ENCODE assay signal across 8 cellular contexts in the genomic region with DNA sequence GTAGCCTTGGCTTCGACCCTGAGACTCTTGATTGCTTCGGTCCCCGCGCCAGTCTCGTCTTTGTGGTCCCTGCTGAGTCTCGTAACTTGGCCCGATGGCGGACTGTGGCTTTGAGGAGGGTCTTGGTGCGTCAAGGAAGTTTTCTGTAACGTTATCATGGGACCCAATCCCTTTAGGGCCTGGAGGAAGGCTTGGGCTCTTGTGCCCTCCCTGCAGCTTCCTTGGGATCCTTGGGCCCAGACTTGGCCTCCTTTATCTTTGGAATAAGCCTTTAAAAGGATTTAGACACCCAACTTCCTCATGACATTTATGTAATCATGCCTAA. TPM values are rescaled to one million over a fixed set of nuclear protein-coding genes. Genes with fewer than 3 reads are reported as not detected.
A peak's percentile ranks its signal among the peaks of the same experiment; 100 is the strongest.
DNase-seq lines count a peak whose midpoint lies in the region; ATAC-seq and TF ChIP-seq lines count a peak whose summit lies in the region.

No MANE protein-coding gene starts in this region.

- H3K4me3 ChIP-seq in SK-N-SH (ENCODE audit: low read depth in 2 of 2, low read length in 1 of 2) (peak overlapping the region; percentile 75 to 93), WI38 (ENCODE audit: low read depth, low read length) (peak overlapping the region; percentile 73), right cardiac atrium (ENCODE audit: low read length) (peak overlapping the region; percentile 86), spleen (peak overlapping the region; percentile 72 to 98 (median 93))

- H3K27me3 ChIP-seq in SK-N-SH (ENCODE audit: insufficient read depth) (no peaks in the 10 kb centered on the region), right cardiac atrium (ENCODE audit: control insufficient read depth, insufficient read depth) (no peaks in the 10 kb centered on the region), spleen (replicated peaks in 1 of 7) (no peaks in the 10 kb centered on the region)

- H3K4me2 ChIP-seq in SK-N-SH = peak overlapping the region; percentile 88

- TF ChIP-seq RAD21 in SK-N-SH (IDR thresholded peaks at IDR 0.05; ENCODE audit: low read length) = no peak

- no peaks in the 10 kb centered on the region for H3K9me2 ChIP-seq in SK-N-SH

- WGBS in SK-N-SH (ENCODE audit: low lambda C conversion rate) = 0% methylated on average over 3 of the region's 10 CpGs
- 0% methylated on average over 10 of the region's 10 CpGs for WGBS in right cardiac atrium
- 0 to 2% (median 0%) methylated on average over 3 to 10 of the region's 10 CpGs for WGBS in spleen, 5 donors

- H3K4me1 ChIP-seq in SK-N-SH (ENCODE audit: control insufficient read depth in 1 of 2, insufficient read depth in 2 of 2, low read depth in 1 of 2, low read length in 1 of 2) (peaks cover 10 to 11% of the 10 kb centered on the region in 2 experiments; a peak in 3 of 4 replicates), right cardiac atrium (ENCODE audit: control insufficient read depth, insufficient read depth, low read length) (peaks cover 2% of the 10 kb centered on the region), spleen (peaks cover 24 to 75% (median 50%) of the 10 kb centered on the region in 6 donors)

- H3K9me3 ChIP-seq in SK-N-SH = no peaks in the 10 kb centered on the region
- H3K9me3 ChIP-seq in right cardiac atrium (ENCODE audit: control insufficient read depth, low read length) = no peaks in the 10 kb centered on the region
- no peaks in the 10 kb centered on the region for H3K9me3 ChIP-seq in spleen

- peaks cover 9% of the 10 kb centered on the region for H3F3A ChIP-seq in SK-N-SH (replicated peaks; ENCODE audit: insufficient read depth)

- intact Hi-C loops in right cardiac atrium (cut with DNase I) (no loop called here), spleen (cut with DNase I; ENCODE audit: low total_unique reads) (no loop called here)

- POLR2A ChIA-PET in SK-N-SH (lab: Yijun Ruan, JAX) = interaction anchor here (0.7 kb wide), 1 partner anchor 124 kb away, joined by 3 read pairs; no protein-coding TSS in a partner anchor

- CTCF ChIA-PET in SK-N-SH (lab: Yijun Ruan, JAX) = interaction anchor here (1.7 kb wide), 1 partner anchor 20 kb away, joined by 5 read pairs; no protein-coding TSS in a partner anchor

- no peak for DNase-seq in SK-N-SH
- peak in 1 of 3 donors; percentile 51 for DNase-seq in right cardiac atrium
- DNase-seq in spleen = no peak
- no peak for DNase-seq in T-helper 9 cell
- no peak for DNase-seq in erythroblast (lab: John Stamatoyannopoulos, UW)

- peaks cover 79% of the 10 kb centered on the region for H3K79me2 ChIP-seq in SK-N-SH (ENCODE audit: insufficient read depth)

- peaks cover 28 to 38% of the 10 kb centered on the region in 2 experiments for H3K36me3 ChIP-seq in SK-N-SH (replicated peaks in 1 of 2; ENCODE audit: control insufficient read depth in 1 of 2, insufficient read depth in 2 of 2, low read length in 1 of 2)
- peaks cover 0 to 41% (median 31%) of the 10 kb centered on the region in 6 donors for H3K36me3 ChIP-seq in spleen

- H2AFZ ChIP-seq in SK-N-SH (ENCODE audit: low read depth) = peak overlapping the region; percentile 74

- H4K20me1 ChIP-seq in SK-N-SH (ENCODE audit: insufficient read depth) = no peaks in the 10 kb centered on the region

- TF ChIP-seq CTCF in SK-N-SH (IDR thresholded peaks at IDR 0.05) (no peak), WI38 (IDR thresholded peaks at IDR 0.05; ENCODE audit: low read depth, low read length) (no peak), spleen (IDR thresholded peaks at IDR 0.05 in 8 of 11, conservative IDR thresholded peaks at IDR 0.05 in 3 of 11) (no peak)

- H3K9ac ChIP-seq in SK-N-SH = peak overlapping the region; percentile 99

- TF ChIP-seq EP300 in SK-N-SH (IDR thresholded peaks at IDR 0.05; ENCODE audit: borderline replicate concordance in 1 of 2, low read depth in 1 of 2, low read length in 1 of 2) = no peak

- peak overlapping the region; percentile 66 to 99 for H3K27ac ChIP-seq in SK-N-SH (ENCODE audit: low read depth in 2 of 2, low read length in 1 of 2)
- peak overlapping the region; percentile 64 for H3K27ac ChIP-seq in right cardiac atrium (ENCODE audit: low read length)
- H3K27ac ChIP-seq in spleen = peak overlapping the region; percentile 91 to 98 (median 94)

- no peak; the same call in 1 of the 3 replicates for ATAC-seq in SK-N-SH treated with all-trans-retinoic acid at 6 μM for 48 hours
- ATAC-seq in right cardiac atrium = no peak
- no peak for ATAC-seq in HG03097 (IDR thresholded peaks at IDR 0.05; ENCODE audit: low FRiP score, unreplicated experiment)

- TF ChIP-seq POLR2A in spleen (IDR thresholded peaks at IDR 0.05) (no peak), erythroblast (IDR thresholded peaks at IDR 0.05; ENCODE audit: low read length) (no peak)

TF ChIP-seq in SK-N-SH, 30 proteins besides CTCF, POLR2A, EP300 and RAD21 (continues in another document):
- TF ChIP-seq EZH2phosphoT487 (IDR thresholded peaks at IDR 0.05; ENCODE audit: borderline replicate concordance, low read depth) (no peak), SIN3A (IDR thresholded peaks at IDR 0.05; ENCODE audit: borderline replicate concordance, low read depth, low read length) (no peak), CHD2 (IDR thresholded peaks at IDR 0.05; ENCODE audit: low read length, partially characterized antibody) (no peak)

TF ChIP-seq in SK-N-SH treated with all-trans-retinoic acid at 6 μM for 48 hours, 23 proteins besides CTCF, POLR2A, EP300 and RAD21 (continues in another document):
- TF ChIP-seq ESRRG (CRISPR knock-in tag; IDR thresholded peaks at IDR 0.05) = no peak
- TF ChIP-seq, protein P1, sequence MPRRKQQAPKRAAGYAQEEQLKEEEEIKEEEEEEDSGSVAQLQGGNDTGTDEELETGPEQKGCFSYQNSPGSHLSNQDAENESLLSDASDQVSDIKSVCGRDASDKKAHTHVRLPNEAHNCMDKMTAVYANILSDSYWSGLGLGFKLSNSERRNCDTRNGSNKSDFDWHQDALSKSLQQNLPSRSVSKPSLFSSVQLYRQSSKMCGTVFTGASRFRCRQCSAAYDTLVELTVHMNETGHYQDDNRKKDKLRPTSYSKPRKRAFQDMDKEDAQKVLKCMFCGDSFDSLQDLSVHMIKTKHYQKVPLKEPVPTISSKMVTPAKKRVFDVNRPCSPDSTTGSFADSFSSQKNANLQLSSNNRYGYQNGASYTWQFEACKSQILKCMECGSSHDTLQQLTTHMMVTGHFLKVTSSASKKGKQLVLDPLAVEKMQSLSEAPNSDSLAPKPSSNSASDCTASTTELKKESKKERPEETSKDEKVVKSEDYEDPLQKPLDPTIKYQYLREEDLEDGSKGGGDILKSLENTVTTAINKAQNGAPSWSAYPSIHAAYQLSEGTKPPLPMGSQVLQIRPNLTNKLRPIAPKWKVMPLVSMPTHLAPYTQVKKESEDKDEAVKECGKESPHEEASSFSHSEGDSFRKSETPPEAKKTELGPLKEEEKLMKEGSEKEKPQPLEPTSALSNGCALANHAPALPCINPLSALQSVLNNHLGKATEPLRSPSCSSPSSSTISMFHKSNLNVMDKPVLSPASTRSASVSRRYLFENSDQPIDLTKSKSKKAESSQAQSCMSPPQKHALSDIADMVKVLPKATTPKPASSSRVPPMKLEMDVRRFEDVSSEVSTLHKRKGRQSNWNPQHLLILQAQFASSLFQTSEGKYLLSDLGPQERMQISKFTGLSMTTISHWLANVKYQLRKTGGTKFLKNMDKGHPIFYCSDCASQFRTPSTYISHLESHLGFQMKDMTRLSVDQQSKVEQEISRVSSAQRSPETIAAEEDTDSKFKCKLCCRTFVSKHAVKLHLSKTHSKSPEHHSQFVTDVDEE (CRISPR knock-in tag; IDR thresholded peaks at IDR 0.05) = no peak
- TF ChIP-seq RARB (CRISPR knock-in tag; IDR thresholded peaks at IDR 0.05) = no peak
- no peak for TF ChIP-seq OSR1 (CRISPR knock-in tag; IDR thresholded peaks at IDR 0.05)
- no peak for TF ChIP-seq CSDC2 (CRISPR knock-in tag; IDR thresholded peaks at IDR 0.05)
- TF ChIP-seq ZC3H10 (CRISPR knock-in tag; IDR thresholded peaks at IDR 0.05) = no peak
- TF ChIP-seq, protein P2, sequence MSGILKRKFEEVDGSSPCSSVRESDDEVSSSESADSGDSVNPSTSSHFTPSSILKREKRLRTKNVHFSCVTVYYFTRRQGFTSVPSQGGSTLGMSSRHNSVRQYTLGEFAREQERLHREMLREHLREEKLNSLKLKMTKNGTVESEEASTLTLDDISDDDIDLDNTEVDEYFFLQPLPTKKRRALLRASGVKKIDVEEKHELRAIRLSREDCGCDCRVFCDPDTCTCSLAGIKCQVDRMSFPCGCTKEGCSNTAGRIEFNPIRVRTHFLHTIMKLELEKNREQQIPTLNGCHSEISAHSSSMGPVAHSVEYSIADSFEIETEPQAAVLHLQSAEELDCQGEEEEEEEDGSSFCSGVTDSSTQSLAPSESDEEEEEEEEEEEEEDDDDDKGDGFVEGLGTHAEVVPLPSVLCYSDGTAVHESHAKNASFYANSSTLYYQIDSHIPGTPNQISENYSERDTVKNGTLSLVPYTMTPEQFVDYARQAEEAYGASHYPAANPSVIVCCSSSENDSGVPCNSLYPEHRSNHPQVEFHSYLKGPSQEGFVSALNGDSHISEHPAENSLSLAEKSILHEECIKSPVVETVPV (CRISPR knock-in tag; IDR thresholded peaks at IDR 0.05) = no peak
- TF ChIP-seq ARNTL (CRISPR knock-in tag; IDR thresholded peaks at IDR 0.05; ENCODE audit: borderline replicate concordance, low read depth) = no peak
- no peak for TF ChIP-seq TCF4 (CRISPR knock-in tag; IDR thresholded peaks at IDR 0.05; ENCODE audit: borderline replicate concordance)
- TF ChIP-seq BACH2 (CRISPR knock-in tag; IDR thresholded peaks at IDR 0.05; ENCODE audit: borderline replicate concordance) = no peak
- no peak for TF ChIP-seq GLIS3 (CRISPR knock-in tag; IDR thresholded peaks at IDR 0.05)
- TF ChIP-seq ZFP3 (CRISPR knock-in tag; IDR thresholded peaks at IDR 0.05) = no peak

RNA-seq across cellular contexts. Expression of a gene that starts 0.4 kb away (rescaled TPM):
- polyA plus RNA-seq in SK-N-SH (2012; rRNA removed) = 13.7 and 15.4 TPM in 2 replicates
- 20.1 and 25.0 TPM in 2 replicates for polyA plus RNA-seq in SK-N-SH (2012; cell fraction: cytosol; rRNA removed)
- 6.2 and 10.8 TPM in 2 replicates for polyA plus RNA-seq in SK-N-SH (2012; cell fraction: nucleus; rRNA removed)
- 10 to 100 TPM; 29.0 to 43.4 (median 34.7) TPM for total RNA-seq in right cardiac atrium
- polyA plus RNA-seq in right cardiac atrium = 23.5 TPM
- total RNA-seq in spleen = 10 to 100 TPM; 20.4 to 33.3 (median 25.2) TPM
- polyA plus RNA-seq in spleen = 10 to 100 TPM in 2 of 3 donors, 1 to 10 TPM in 1; 7.9 to 10.9 (median 10.6) TPM

RNA-seq across cellular contexts. Expression of a gene that starts 10.7 kb away (rescaled TPM):
- polyA plus RNA-seq in SK-N-SH (2012; rRNA removed) (0.19 TPM in 1 of 2 replicates, not detected in the other), right cardiac atrium (not detected), spleen (under 1 TPM in 2 of 3 donors, not detected in 1; 0.38 to 0.48 TPM)
- not detected in 2 replicates for polyA plus RNA-seq in SK-N-SH (2012; cell fraction: cytosol; rRNA removed)
- polyA plus RNA-seq in SK-N-SH (2012; cell fraction: nucleus; rRNA removed) = not detected in 2 replicates
- total RNA-seq in right cardiac atrium (not detected), spleen (not detected)

RNA-seq across cellular contexts. Expression of a gene that starts 58.7 kb away (rescaled TPM):
- polyA plus RNA-seq in SK-N-SH (2012; rRNA removed) (0.63 and 0.94 TPM in 2 replicates), right cardiac atrium (1.8 TPM), spleen (10 to 100 TPM in 2 of 3 donors, 1 to 10 TPM in 1; 9.1 to 17.8 (median 10.1) TPM)
- polyA plus RNA-seq in SK-N-SH (2012; cell fraction: cytosol; rRNA removed) = 0.44 and 0.56 TPM in 2 replicates
- polyA plus RNA-seq in SK-N-SH (2012; cell fraction: nucleus; rRNA removed) = 1.2 and 1.4 TPM in 2 replicates
- total RNA-seq in right cardiac atrium (1 to 10 TPM in 2 of 4 donors, under 1 TPM in 2; 0.40 to 2.0 (median 1.1) TPM), spleen (10 to 100 TPM in 2 of 7 donors, 1 to 10 TPM in 5; 3.1 to 16.0 (median 6.2) TPM)
